ENCODE assay signal across 3 cellular contexts in the genomic region with DNA sequence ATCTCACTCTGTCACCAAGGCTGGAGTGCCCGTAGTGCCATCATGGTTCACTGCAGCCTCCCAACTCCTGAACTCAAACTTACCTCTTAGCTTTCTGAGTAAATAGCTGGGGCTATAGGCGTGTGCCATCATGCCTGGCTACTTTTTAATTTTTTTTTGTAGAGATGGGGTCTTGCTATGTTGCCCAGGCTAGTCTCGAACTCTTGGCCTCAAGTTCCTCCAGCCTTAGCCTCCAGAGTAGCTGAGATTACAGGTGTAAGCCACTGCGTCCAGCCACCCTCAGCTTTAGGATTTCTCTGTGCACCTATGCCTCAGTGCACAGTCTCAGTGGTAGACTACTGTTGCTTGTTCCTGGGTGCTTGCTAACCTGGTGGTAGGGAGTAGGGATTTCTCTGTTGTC.
TF ChIP-seq lines count a peak whose summit lies in the region.

No MANE protein-coding gene starts in this region.

TF ChIP-seq in WTC11, 78 proteins besides CTCF, POLR2A, EP300 and RAD21:
- peak; percentile 79 for TF ChIP-seq ZNF121 (CRISPR knock-in tag; IDR thresholded peaks at IDR 0.05)
- TF ChIP-seq, protein P1, sequence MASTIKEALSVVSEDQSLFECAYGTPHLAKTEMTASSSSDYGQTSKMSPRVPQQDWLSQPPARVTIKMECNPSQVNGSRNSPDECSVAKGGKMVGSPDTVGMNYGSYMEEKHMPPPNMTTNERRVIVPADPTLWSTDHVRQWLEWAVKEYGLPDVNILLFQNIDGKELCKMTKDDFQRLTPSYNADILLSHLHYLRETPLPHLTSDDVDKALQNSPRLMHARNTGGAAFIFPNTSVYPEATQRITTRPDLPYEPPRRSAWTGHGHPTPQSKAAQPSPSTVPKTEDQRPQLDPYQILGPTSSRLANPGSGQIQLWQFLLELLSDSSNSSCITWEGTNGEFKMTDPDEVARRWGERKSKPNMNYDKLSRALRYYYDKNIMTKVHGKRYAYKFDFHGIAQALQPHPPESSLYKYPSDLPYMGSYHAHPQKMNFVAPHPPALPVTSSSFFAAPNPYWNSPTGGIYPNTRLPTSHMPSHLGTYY (CRISPR knock-in tag; IDR thresholded peaks at IDR 0.05), result no peak

TF ChIP-seq in H1, 55 proteins besides CTCF, POLR2A, EP300 and RAD21:
- TF ChIP-seq KDM1A (IDR thresholded peaks at IDR 0.05; ENCODE audit: borderline replicate concordance, low read length) (peak; percentile 34; the same call in 1 of the 2 replicates), SAP30 (IDR thresholded peaks at IDR 0.05; ENCODE audit: insufficient read depth, insufficient replicate concordance, low read length) (no peak), CREB1 (IDR thresholded peaks at IDR 0.05) (no peak), SP4 (IDR thresholded peaks at IDR 0.05; ENCODE audit: low read length) (no peak), CBX8 (IDR thresholded peaks at IDR 0.05; ENCODE audit: borderline replicate concordance, low read depth, low read length) (no peak), CTBP2 (IDR thresholded peaks at IDR 0.05; ENCODE audit: borderline replicate concordance, insufficient read depth, insufficient read length, low read length) (no peak), POLR2AphosphoS5 (IDR thresholded peaks at IDR 0.05; ENCODE audit: low read depth, low read length) (no peak)
- TF ChIP-seq, protein P2, sequence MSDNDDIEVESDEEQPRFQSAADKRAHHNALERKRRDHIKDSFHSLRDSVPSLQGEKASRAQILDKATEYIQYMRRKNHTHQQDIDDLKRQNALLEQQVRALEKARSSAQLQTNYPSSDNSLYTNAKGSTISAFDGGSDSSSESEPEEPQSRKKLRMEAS (IDR thresholded peaks at IDR 0.05), result no peak

TF ChIP-seq in SK-N-SH treated with all-trans-retinoic acid at 6 μM for 48 hours, 23 proteins besides CTCF, POLR2A, EP300 and RAD21:
- no peak for TF ChIP-seq TCF4 (CRISPR knock-in tag; IDR thresholded peaks at IDR 0.05; ENCODE audit: borderline replicate concordance)
- no peak for TF ChIP-seq OSR1 (CRISPR knock-in tag; IDR thresholded peaks at IDR 0.05)
- no peak for TF ChIP-seq BACH2 (CRISPR knock-in tag; IDR thresholded peaks at IDR 0.05; ENCODE audit: borderline replicate concordance)
- TF ChIP-seq ZFP30 (CRISPR knock-in tag; IDR thresholded peaks at IDR 0.05), result no peak
- no peak for TF ChIP-seq ISL1 (CRISPR knock-in tag; IDR thresholded peaks at IDR 0.05)
- TF ChIP-seq, protein P3, sequence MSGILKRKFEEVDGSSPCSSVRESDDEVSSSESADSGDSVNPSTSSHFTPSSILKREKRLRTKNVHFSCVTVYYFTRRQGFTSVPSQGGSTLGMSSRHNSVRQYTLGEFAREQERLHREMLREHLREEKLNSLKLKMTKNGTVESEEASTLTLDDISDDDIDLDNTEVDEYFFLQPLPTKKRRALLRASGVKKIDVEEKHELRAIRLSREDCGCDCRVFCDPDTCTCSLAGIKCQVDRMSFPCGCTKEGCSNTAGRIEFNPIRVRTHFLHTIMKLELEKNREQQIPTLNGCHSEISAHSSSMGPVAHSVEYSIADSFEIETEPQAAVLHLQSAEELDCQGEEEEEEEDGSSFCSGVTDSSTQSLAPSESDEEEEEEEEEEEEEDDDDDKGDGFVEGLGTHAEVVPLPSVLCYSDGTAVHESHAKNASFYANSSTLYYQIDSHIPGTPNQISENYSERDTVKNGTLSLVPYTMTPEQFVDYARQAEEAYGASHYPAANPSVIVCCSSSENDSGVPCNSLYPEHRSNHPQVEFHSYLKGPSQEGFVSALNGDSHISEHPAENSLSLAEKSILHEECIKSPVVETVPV (CRISPR knock-in tag; IDR thresholded peaks at IDR 0.05), result no peak
- no peak for TF ChIP-seq ARNTL (CRISPR knock-in tag; IDR thresholded peaks at IDR 0.05; ENCODE audit: borderline replicate concordance, low read depth)
- TF ChIP-seq GLIS3 (CRISPR knock-in tag; IDR thresholded peaks at IDR 0.05), result no peak
- TF ChIP-seq, protein P4, sequence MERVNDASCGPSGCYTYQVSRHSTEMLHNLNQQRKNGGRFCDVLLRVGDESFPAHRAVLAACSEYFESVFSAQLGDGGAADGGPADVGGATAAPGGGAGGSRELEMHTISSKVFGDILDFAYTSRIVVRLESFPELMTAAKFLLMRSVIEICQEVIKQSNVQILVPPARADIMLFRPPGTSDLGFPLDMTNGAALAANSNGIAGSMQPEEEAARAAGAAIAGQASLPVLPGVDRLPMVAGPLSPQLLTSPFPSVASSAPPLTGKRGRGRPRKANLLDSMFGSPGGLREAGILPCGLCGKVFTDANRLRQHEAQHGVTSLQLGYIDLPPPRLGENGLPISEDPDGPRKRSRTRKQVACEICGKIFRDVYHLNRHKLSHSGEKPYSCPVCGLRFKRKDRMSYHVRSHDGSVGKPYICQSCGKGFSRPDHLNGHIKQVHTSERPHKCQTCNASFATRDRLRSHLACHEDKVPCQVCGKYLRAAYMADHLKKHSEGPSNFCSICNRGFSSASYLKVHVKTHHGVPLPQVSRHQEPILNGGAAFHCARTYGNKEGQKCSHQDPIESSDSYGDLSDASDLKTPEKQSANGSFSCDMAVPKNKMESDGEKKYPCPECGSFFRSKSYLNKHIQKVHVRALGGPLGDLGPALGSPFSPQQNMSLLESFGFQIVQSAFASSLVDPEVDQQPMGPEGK (CRISPR knock-in tag; IDR thresholded peaks at IDR 0.05; ENCODE audit: borderline replicate concordance), result no peak
- no peak for TF ChIP-seq ZNF70 (CRISPR knock-in tag; IDR thresholded peaks at IDR 0.05)
- no peak for TF ChIP-seq ZC3H10 (CRISPR knock-in tag; IDR thresholded peaks at IDR 0.05)
- no peak for TF ChIP-seq SNAI2 (CRISPR knock-in tag; IDR thresholded peaks at IDR 0.05)
- TF ChIP-seq ZNF8 (CRISPR knock-in tag; IDR thresholded peaks at IDR 0.05), result no peak
